1 cellular context compared by ENCODE assay signal in genomic region chr1:89912073-89912472, GRCh38.
TF ChIP-seq lines count a peak whose summit lies in the region.

No MANE protein-coding gene starts in this region.

TF ChIP-seq in GM23338, 12 proteins besides CTCF, POLR2A, EP300 and RAD21 (continued from another document):
- TF ChIP-seq, protein P1, sequence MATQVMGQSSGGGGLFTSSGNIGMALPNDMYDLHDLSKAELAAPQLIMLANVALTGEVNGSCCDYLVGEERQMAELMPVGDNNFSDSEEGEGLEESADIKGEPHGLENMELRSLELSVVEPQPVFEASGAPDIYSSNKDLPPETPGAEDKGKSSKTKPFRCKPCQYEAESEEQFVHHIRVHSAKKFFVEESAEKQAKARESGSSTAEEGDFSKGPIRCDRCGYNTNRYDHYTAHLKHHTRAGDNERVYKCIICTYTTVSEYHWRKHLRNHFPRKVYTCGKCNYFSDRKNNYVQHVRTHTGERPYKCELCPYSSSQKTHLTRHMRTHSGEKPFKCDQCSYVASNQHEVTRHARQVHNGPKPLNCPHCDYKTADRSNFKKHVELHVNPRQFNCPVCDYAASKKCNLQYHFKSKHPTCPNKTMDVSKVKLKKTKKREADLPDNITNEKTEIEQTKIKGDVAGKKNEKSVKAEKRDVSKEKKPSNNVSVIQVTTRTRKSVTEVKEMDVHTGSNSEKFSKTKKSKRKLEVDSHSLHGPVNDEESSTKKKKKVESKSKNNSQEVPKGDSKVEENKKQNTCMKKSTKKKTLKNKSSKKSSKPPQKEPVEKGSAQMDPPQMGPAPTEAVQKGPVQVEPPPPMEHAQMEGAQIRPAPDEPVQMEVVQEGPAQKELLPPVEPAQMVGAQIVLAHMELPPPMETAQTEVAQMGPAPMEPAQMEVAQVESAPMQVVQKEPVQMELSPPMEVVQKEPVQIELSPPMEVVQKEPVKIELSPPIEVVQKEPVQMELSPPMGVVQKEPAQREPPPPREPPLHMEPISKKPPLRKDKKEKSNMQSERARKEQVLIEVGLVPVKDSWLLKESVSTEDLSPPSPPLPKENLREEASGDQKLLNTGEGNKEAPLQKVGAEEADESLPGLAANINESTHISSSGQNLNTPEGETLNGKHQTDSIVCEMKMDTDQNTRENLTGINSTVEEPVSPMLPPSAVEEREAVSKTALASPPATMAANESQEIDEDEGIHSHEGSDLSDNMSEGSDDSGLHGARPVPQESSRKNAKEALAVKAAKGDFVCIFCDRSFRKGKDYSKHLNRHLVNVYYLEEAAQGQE (IDR thresholded peaks at IDR 0.05; ENCODE audit: unreplicated experiment) = no peak
- no peak for TF ChIP-seq POLR2AphosphoS5 (IDR thresholded peaks at IDR 0.05; ENCODE audit: low read depth)
